Comparison of ENCODE assay signal across 8 cellular contexts in the genomic region with DNA sequence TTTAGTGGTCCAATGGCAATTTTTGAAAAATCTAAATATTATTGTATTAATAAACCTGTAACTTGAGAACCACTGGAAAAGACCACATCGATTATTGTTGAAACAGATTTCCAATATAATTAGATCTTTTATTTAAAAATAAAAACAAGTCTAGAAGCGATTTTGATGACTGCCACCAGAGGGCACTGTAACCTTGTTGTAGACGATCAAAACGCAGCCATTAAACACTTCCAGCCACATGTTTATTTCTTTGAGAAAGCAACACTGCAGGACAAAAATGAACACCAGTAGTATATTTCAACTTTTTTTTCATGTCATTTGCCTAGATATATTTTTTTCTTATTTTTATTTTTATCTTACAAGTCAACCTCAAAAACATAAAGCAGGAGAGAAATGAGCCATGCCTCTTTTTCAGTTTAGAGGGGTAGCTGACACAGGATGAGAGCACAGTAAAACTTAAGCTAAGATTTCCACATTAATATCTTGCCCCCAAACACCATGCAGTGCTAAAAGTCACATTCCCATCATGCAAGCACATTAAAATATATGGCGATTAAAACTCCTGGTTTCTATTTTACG.
DNase-seq lines count a peak whose midpoint lies in the region; ATAC-seq lines count a peak whose summit lies in the region.

No MANE protein-coding gene starts in this region.

- DNase-seq in GDM1 (lab: John Stamatoyannopoulos, UW) (peak; percentile 50), NCI-H1092 (lab: John Stamatoyannopoulos, UW) (peak; percentile 51), SW480 (ENCODE audit: low spot score) (peak; percentile 43), amniotic epithelial cell (ENCODE audit: low read depth) (peak; percentile 66), iris pigment epithelial cell (ENCODE audit: low read depth) (peak; percentile 67)
- DNase-seq in stimulated activated CD4-positive, alpha-beta T cell treated with anti-CD3 and anti-CD28 coated beads, Interleukin-2, amount 100 ng/mL, for 48 hours = peak; percentile 60 to 69

- ATAC-seq in GM21723 (IDR thresholded peaks at IDR 0.05; ENCODE audit: unreplicated experiment) (no peak), HG02970 (IDR thresholded peaks at IDR 0.05; ENCODE audit: low FRiP score, unreplicated experiment) (no peak)
